In the genomic region with DNA sequence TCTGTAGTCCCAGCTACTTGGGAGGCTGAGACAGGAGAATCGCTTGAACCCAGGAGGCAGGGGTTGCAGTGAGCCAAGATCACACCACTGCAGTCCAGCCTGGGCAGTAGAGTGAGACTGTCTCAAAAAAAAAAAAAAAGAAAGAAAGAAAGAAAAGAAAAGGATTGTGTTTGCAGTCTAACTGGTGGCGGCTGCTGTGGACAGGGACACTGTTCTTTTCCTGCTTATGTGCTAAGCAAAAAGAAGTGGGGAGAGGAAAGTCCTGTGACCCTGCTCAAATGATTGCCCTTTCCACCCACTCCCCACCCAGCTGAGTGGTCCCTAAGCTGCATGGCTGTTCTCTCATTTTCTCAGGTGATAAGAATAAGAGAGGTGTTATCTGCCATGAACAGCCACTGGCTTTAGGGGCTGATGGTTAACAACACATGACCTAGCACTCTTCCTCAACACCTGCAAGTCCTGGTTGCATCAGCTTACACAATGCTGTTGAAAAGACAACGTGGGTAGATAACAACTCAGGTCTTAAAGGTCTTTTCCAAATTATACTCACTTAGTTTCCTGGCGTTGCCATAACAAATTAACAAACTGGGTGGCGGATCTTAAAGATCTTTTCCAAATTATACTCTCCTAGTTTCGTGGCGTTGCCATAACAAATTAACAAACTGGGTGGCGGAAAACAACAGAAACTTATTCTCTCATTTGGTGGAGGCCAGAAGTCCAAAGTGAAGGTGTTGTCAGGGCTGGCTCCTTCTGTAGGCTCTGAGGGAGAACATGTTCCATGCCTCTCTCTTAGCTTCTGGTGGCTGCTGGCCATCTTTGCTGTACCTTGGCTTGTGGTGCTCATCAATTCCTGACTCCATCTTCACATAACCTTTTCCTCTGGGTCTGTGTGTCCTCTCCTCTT, we compare ENCODE assay signal across 1 cellular context.
TF ChIP-seq lines count a peak whose summit lies in the region.

No MANE protein-coding gene starts in this region.

TF ChIP-seq in K562, 482 proteins besides CTCF, POLR2A, EP300 and RAD21 (continued from another document and continues in another):
- TF ChIP-seq, protein P1, sequence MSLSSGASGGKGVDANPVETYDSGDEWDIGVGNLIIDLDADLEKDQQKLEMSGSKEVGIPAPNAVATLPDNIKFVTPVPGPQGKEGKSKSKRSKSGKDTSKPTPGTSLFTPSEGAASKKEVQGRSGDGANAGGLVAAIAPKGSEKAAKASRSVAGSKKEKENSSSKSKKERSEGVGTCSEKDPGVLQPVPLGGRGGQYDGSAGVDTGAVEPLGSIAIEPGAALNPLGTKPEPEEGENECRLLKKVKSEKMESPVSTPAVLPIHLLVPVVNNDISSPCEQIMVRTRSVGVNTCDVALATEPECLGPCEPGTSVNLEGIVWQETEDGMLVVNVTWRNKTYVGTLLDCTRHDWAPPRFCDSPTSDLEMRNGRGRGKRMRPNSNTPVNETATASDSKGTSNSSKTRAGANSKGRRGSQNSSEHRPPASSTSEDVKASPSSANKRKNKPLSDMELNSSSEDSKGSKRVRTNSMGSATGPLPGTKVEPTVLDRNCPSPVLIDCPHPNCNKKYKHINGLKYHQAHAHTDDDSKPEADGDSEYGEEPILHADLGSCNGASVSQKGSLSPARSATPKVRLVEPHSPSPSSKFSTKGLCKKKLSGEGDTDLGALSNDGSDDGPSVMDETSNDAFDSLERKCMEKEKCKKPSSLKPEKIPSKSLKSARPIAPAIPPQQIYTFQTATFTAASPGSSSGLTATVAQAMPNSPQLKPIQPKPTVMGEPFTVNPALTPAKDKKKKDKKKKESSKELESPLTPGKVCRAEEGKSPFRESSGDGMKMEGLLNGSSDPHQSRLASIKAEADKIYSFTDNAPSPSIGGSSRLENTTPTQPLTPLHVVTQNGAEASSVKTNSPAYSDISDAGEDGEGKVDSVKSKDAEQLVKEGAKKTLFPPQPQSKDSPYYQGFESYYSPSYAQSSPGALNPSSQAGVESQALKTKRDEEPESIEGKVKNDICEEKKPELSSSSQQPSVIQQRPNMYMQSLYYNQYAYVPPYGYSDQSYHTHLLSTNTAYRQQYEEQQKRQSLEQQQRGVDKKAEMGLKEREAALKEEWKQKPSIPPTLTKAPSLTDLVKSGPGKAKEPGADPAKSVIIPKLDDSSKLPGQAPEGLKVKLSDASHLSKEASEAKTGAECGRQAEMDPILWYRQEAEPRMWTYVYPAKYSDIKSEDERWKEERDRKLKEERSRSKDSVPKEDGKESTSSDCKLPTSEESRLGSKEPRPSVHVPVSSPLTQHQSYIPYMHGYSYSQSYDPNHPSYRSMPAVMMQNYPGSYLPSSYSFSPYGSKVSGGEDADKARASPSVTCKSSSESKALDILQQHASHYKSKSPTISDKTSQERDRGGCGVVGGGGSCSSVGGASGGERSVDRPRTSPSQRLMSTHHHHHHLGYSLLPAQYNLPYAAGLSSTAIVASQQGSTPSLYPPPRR (CRISPR knock-in tag; IDR thresholded peaks at IDR 0.05; ENCODE audit: borderline replicate concordance): peak; percentile 90
- TF ChIP-seq ARID1B (IDR thresholded peaks at IDR 0.05): peak; percentile 100
- no peak for TF ChIP-seq ZNF75A (CRISPR knock-in tag; IDR thresholded peaks at IDR 0.05)
- TF ChIP-seq NCOA1 (IDR thresholded peaks at IDR 0.05; ENCODE audit: low read depth): peak; percentile 95
- TF ChIP-seq HDAC3 (IDR thresholded peaks at IDR 0.05; ENCODE audit: borderline replicate concordance, partially characterized antibody): peak; percentile 99
- TF ChIP-seq SMAD1 (IDR thresholded peaks at IDR 0.05; ENCODE audit: low read depth, low read length, partially characterized antibody): peak; percentile 88
- TF ChIP-seq, protein P2, sequence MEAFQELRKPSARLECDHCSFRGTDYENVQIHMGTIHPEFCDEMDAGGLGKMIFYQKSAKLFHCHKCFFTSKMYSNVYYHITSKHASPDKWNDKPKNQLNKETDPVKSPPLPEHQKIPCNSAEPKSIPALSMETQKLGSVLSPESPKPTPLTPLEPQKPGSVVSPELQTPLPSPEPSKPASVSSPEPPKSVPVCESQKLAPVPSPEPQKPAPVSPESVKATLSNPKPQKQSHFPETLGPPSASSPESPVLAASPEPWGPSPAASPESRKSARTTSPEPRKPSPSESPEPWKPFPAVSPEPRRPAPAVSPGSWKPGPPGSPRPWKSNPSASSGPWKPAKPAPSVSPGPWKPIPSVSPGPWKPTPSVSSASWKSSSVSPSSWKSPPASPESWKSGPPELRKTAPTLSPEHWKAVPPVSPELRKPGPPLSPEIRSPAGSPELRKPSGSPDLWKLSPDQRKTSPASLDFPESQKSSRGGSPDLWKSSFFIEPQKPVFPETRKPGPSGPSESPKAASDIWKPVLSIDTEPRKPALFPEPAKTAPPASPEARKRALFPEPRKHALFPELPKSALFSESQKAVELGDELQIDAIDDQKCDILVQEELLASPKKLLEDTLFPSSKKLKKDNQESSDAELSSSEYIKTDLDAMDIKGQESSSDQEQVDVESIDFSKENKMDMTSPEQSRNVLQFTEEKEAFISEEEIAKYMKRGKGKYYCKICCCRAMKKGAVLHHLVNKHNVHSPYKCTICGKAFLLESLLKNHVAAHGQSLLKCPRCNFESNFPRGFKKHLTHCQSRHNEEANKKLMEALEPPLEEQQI (IDR thresholded peaks at IDR 0.05): peak; percentile 99
- TF ChIP-seq PCBP1 (IDR thresholded peaks at IDR 0.05; ENCODE audit: low read depth, low read length, poor library complexity, severe bottlenecking): no peak
- peak; percentile 68 to 75 for TF ChIP-seq MAZ (CRISPR knock-in tag; conservative IDR thresholded peaks at IDR 0.05 in 1 of 2, IDR thresholded peaks at IDR 0.05 in 1 of 2)
- no peak for TF ChIP-seq MCM5 (IDR thresholded peaks at IDR 0.05; ENCODE audit: low read depth)
- no peak for TF ChIP-seq ZZZ3 (IDR thresholded peaks at IDR 0.05)
- TF ChIP-seq, protein P3, sequence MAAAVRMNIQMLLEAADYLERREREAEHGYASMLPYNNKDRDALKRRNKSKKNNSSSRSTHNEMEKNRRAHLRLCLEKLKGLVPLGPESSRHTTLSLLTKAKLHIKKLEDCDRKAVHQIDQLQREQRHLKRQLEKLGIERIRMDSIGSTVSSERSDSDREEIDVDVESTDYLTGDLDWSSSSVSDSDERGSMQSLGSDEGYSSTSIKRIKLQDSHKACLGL (CRISPR knock-in tag; IDR thresholded peaks at IDR 0.05; ENCODE audit: borderline replicate concordance, poor library complexity, severe bottlenecking): peak; percentile 21
- no peak for TF ChIP-seq EWSR1 (IDR thresholded peaks at IDR 0.05; ENCODE audit: borderline replicate concordance, low read depth, partially characterized antibody)
- no peak for TF ChIP-seq PCBP2 (IDR thresholded peaks at IDR 0.05; ENCODE audit: low read depth, low read length, poor library complexity, severe bottlenecking)
- TF ChIP-seq KDM4B (IDR thresholded peaks at IDR 0.05; ENCODE audit: borderline replicate concordance in 2 of 2, low read depth in 1 of 2): 0 out of 4 replicates have a peak, but pooled peaks of 1 of the 2 experiments have one; percentile 55
- TF ChIP-seq, protein P4, sequence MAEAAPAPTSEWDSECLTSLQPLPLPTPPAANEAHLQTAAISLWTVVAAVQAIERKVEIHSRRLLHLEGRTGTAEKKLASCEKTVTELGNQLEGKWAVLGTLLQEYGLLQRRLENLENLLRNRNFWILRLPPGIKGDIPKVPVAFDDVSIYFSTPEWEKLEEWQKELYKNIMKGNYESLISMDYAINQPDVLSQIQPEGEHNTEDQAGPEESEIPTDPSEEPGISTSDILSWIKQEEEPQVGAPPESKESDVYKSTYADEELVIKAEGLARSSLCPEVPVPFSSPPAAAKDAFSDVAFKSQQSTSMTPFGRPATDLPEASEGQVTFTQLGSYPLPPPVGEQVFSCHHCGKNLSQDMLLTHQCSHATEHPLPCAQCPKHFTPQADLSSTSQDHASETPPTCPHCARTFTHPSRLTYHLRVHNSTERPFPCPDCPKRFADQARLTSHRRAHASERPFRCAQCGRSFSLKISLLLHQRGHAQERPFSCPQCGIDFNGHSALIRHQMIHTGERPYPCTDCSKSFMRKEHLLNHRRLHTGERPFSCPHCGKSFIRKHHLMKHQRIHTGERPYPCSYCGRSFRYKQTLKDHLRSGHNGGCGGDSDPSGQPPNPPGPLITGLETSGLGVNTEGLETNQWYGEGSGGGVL (CRISPR knock-in tag; IDR thresholded peaks at IDR 0.05): no peak
- TF ChIP-seq, protein P5, sequence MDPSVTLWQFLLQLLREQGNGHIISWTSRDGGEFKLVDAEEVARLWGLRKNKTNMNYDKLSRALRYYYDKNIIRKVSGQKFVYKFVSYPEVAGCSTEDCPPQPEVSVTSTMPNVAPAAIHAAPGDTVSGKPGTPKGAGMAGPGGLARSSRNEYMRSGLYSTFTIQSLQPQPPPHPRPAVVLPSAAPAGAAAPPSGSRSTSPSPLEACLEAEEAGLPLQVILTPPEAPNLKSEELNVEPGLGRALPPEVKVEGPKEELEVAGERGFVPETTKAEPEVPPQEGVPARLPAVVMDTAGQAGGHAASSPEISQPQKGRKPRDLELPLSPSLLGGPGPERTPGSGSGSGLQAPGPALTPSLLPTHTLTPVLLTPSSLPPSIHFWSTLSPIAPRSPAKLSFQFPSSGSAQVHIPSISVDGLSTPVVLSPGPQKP (CRISPR knock-in tag; IDR thresholded peaks at IDR 0.05): no peak
- TF ChIP-seq ELF2 (CRISPR knock-in tag; IDR thresholded peaks at IDR 0.05): no peak
- TF ChIP-seq, protein P6, sequence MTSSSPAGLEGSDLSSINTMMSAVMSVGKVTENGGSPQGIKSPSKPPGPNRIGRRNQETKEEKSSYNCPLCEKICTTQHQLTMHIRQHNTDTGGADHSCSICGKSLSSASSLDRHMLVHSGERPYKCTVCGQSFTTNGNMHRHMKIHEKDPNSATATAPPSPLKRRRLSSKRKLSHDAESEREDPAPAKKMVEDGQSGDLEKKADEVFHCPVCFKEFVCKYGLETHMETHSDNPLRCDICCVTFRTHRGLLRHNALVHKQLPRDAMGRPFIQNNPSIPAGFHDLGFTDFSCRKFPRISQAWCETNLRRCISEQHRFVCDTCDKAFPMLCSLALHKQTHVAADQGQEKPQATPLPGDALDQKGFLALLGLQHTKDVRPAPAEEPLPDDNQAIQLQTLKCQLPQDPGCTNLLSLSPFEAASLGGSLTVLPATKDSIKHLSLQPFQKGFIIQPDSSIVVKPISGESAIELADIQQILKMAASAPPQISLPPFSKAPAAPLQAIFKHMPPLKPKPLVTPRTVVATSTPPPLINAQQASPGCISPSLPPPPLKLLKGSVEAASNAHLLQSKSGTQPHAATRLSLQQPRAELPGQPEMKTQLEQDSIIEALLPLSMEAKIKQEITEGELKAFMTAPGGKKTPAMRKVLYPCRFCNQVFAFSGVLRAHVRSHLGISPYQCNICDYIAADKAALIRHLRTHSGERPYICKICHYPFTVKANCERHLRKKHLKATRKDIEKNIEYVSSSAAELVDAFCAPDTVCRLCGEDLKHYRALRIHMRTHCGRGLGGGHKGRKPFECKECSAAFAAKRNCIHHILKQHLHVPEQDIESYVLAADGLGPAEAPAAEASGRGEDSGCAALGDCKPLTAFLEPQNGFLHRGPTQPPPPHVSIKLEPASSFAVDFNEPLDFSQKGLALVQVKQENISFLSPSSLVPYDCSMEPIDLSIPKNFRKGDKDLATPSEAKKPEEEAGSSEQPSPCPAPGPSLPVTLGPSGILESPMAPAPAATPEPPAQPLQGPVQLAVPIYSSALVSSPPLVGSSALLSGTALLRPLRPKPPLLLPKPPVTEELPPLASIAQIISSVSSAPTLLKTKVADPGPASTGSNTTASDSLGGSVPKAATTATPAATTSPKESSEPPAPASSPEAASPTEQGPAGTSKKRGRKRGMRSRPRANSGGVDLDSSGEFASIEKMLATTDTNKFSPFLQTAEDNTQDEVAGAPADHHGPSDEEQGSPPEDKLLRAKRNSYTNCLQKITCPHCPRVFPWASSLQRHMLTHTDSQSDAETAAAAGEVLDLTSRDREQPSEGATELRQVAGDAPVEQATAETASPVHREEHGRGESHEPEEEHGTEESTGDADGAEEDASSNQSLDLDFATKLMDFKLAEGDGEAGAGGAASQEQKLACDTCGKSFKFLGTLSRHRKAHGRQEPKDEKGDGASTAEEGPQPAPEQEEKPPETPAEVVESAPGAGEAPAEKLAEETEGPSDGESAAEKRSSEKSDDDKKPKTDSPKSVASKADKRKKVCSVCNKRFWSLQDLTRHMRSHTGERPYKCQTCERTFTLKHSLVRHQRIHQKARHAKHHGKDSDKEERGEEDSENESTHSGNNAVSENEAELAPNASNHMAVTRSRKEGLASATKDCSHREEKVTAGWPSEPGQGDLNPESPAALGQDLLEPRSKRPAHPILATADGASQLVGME (CRISPR knock-in tag; IDR thresholded peaks at IDR 0.05): no peak
- TF ChIP-seq, protein P7, sequence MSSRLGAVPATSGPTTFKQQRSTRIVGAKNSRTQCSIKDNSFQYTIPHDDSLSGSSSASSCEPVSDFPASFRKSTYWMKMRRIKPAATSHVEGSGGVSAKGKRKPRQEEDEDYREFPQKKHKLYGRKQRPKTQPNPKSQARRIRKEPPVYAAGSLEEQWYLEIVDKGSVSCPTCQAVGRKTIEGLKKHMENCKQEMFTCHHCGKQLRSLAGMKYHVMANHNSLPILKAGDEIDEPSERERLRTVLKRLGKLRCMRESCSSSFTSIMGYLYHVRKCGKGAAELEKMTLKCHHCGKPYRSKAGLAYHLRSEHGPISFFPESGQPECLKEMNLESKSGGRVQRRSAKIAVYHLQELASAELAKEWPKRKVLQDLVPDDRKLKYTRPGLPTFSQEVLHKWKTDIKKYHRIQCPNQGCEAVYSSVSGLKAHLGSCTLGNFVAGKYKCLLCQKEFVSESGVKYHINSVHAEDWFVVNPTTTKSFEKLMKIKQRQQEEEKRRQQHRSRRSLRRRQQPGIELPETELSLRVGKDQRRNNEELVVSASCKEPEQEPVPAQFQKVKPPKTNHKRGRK (tag; IDR thresholded peaks at IDR 0.05): no peak
- no peak for TF ChIP-seq NFIX (CRISPR knock-in tag; IDR thresholded peaks at IDR 0.05; ENCODE audit: low read depth)
- no peak for TF ChIP-seq PHF21A (IDR thresholded peaks at IDR 0.05; ENCODE audit: borderline replicate concordance, low read depth)
- TF ChIP-seq, protein P8, sequence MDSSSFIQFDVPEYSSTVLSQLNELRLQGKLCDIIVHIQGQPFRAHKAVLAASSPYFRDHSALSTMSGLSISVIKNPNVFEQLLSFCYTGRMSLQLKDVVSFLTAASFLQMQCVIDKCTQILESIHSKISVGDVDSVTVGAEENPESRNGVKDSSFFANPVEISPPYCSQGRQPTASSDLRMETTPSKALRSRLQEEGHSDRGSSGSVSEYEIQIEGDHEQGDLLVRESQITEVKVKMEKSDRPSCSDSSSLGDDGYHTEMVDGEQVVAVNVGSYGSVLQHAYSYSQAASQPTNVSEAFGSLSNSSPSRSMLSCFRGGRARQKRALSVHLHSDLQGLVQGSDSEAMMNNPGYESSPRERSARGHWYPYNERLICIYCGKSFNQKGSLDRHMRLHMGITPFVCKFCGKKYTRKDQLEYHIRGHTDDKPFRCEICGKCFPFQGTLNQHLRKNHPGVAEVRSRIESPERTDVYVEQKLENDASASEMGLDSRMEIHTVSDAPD (CRISPR knock-in tag; IDR thresholded peaks at IDR 0.05): peak; percentile 78
- peak; percentile 73 for TF ChIP-seq BCOR (IDR thresholded peaks at IDR 0.05)
- TF ChIP-seq EHMT2 (IDR thresholded peaks at IDR 0.05): peak; percentile 60; the same call in 1 of the 2 replicates
- peak; percentile 87 for TF ChIP-seq ZKSCAN8 (CRISPR knock-in tag; IDR thresholded peaks at IDR 0.05)
